24 cellular contexts compared by ENCODE assay signal in the genomic region with DNA sequence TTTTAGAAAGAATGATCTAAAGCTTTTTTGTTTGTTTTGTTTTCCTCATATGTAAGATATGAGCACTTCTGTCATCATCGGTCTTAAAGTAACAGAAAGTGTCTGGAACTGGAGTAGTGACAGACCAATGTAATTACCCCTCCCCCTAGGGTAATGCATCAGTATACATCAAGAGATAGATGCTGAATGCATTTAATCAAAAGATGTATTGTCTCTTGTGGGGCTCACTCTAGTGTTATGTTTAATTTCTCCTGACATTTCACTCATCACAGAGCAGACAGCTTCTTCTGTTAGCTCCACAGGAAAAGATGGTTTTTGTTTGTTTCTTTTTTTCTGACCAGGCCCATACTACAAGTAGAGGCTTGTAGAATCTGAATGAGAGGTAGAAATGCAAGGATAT.
"Had no signal": no experiment of that assay in that cellular context is flagged by ENCODE, and none has a peak within 500 bp of the region (broad histone marks: within the 10 kb centered on the region; RNA-seq: fewer than 3 reads in every experiment).

No MANE protein-coding gene starts in this region.

- H3K9me3 ChIP-seq: colonic mucosa, esophagus squamous epithelium, gastroesophageal sphincter, heart left ventricle, left lung, lower lobe of right lung, mucosa of descending colon had no signal

- H3K27ac Mint-ChIP-seq: dendritic cell treated with granulocyte-macrophage colony-stimulating factor and Interleukin-4, amounts not matched to agents 40 ng/mL and 50 ng/mL, for 4 days; effector memory CD8-positive, alpha-beta T cell; endodermal cell; mesothelial cell of epicardium had no signal

- H2AFZ ChIP-seq: hepatocyte had no signal

- H3K27me3 Mint-ChIP-seq: dendritic cell treated with granulocyte-macrophage colony-stimulating factor and Interleukin-4, amounts not matched to agents 40 ng/mL and 50 ng/mL, for 4 days; effector memory CD8-positive, alpha-beta T cell; naive B cell; naive thymus-derived CD8-positive, alpha-beta T cell had no signal

- H3K9me3 Mint-ChIP-seq: dendritic cell treated with granulocyte-macrophage colony-stimulating factor and Interleukin-4, amounts not matched to agents 40 ng/mL and 50 ng/mL, for 4 days; effector memory CD8-positive, alpha-beta T cell; endodermal cell; mesothelial cell of epicardium; naive B cell; naive thymus-derived CD8-positive, alpha-beta T cell had no signal

- H3K27me3 ChIP-seq: colonic mucosa, esophagus squamous epithelium, gastroesophageal sphincter, heart left ventricle, hepatocyte, left lung had no signal

- H3K4me1 ChIP-seq: colonic mucosa, esophagus squamous epithelium, gastroesophageal sphincter, heart left ventricle, left lung, lower lobe of right lung had no signal

- H3K4me2 ChIP-seq: hepatocyte had no signal

- H3K36me3 ChIP-seq: colonic mucosa had no signal

- H3K79me2 ChIP-seq: hepatocyte had no signal

- H3K4me3 Mint-ChIP-seq: dendritic cell treated with granulocyte-macrophage colony-stimulating factor and Interleukin-4, amounts not matched to agents 40 ng/mL and 50 ng/mL, for 4 days; effector memory CD8-positive, alpha-beta T cell; endodermal cell; mesothelial cell of epicardium; naive B cell; naive thymus-derived CD8-positive, alpha-beta T cell had no signal

- H3K4me1 Mint-ChIP-seq: naive B cell had no signal

- H3K4me3 ChIP-seq: colonic mucosa, esophagus squamous epithelium, gastroesophageal sphincter, heart left ventricle, hepatocyte, left lung, lower lobe of right lung, mucosa of descending colon had no signal

- DNase-seq: colonic mucosa; cortex of kidney; effector CD8-positive, alpha-beta T cell; effector memory CD8-positive, alpha-beta T cell; endodermal cell; erythroblast; esophagus squamous epithelium; foreskin fibroblast; heart left ventricle; hypothalamus; left cardiac atrium; left lung; left ventricle myocardium superior; lower lobe of right lung; mesenchymal stem cell; mucosa of descending colon; naive B cell; naive thymus-derived CD8-positive, alpha-beta T cell had no signal

- H3K27ac ChIP-seq: colonic mucosa, epithelial cell of prostate, esophagus squamous epithelium, gastroesophageal sphincter, heart left ventricle, hepatocyte, left lung, lower lobe of right lung had no signal

- ATAC-seq: effector memory CD8-positive, alpha-beta T cell; esophagus mucosa; gastroesophageal sphincter; heart left ventricle; left cardiac atrium; left lung; left ventricle myocardium superior; lower lobe of right lung; mucosa of descending colon; naive thymus-derived CD8-positive, alpha-beta T cell had no signal
